8 cellular contexts compared by ENCODE assay signal in the genomic region with DNA sequence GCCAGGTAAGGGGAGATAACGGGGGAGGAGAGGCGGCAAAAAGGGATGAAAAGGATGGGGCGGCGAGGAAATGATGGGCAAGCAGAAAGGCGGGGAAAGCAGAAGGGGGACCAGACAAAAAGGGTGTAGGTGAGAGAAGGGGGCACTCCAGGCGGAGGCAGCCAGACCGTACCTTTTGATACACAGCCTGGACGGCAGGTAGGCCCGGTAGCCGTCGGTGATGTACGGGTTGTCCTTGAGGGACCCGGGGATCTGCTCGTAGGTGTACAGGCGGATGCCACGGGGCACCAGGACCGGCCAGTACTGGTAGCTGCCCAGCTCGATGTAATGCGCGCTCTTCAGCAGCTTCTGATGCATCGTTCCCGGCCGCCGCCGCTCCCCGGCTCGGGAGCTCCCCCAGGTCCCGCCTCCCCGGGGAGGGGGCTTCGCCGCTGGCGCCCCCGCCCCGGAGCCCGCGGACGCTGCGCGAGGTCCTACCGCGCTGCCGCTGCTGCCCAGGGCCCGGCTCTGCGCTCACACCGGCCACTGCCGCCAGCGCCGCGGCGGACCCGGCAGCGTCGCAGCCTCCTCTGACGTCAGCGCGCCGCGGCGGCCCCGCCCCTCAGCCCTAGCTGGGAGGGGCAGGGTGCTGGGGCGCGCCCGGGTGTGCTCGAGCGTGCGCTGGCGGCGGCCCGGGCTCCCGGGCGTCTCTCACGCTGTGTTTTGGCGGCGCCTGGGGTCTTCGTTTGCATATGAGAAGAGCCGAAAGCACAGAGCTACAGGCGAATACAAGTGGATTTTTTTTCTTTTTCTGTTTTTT. TPM values are rescaled to one million over a fixed set of nuclear protein-coding genes. Genes with fewer than 3 reads are reported as not detected.
A peak's percentile ranks its signal among the peaks of the same experiment; 100 is the strongest.
DNase-seq lines count a peak whose midpoint lies in the region; ATAC-seq and TF ChIP-seq lines count a peak whose summit lies in the region.

A gene with protein sequence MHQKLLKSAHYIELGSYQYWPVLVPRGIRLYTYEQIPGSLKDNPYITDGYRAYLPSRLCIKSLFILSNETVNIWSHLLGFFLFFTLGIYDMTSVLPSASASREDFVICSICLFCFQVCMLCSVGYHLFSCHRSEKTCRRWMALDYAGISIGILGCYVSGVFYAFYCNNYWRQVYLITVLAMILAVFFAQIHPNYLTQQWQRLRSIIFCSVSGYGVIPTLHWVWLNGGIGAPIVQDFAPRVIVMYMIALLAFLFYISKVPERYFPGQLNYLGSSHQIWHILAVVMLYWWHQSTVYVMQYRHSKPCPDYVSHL (minus strand): TSS at position 571 of the 799 bp plus-strand sequence. CDS start 214 bp downstream, at position 357.

- DNase-seq in GM03348 (ENCODE audit: low spot score) (peak; percentile 99), HAP-1 (ENCODE audit: low spot score in 2 of 2) (peak; percentile 83 to 92), MG63 (peak; percentile 76), SJSA1 (ENCODE audit: low read depth in 1 of 2, low spot score in 2 of 2) (peak; percentile 83 to 84), nucleus accumbens (lab: John Stamatoyannopoulos, UW) (peak in 55 of 56 donors; percentile 11 to 87 (median 72)), superior temporal gyrus (ENCODE audit: extremely low spot score) (peak; percentile 85)
- peak; percentile 46 to 84 (median 61) for DNase-seq in activated naive CD4-positive, alpha-beta T cell (lab: John Stamatoyannopoulos, UW)

- H3K9me3 ChIP-seq in HAP-1: no peaks in the 10 kb centered on the region
- H3K9me3 ChIP-seq in MG63: no peaks in the 10 kb centered on the region
- H3K9me3 ChIP-seq in SJSA1 (replicated peaks): 0 out of 2 replicates have a peak, but pooled peaks cover 3% of the 10 kb centered on the region
- H3K9me3 ChIP-seq in gastroesophageal sphincter: no peaks in the 10 kb centered on the region

- TF ChIP-seq POLR2A in gastroesophageal sphincter (IDR thresholded peaks at IDR 0.05): peak; percentile 85 to 93

- no peak for TF ChIP-seq EP300 in gastroesophageal sphincter (IDR thresholded peaks at IDR 0.05)

- ATAC-seq in gastroesophageal sphincter: peak; percentile 98

- peak within 1 kb of the TSS; percentile 44 for H3K27ac ChIP-seq in SJSA1
- H3K27ac ChIP-seq in gastroesophageal sphincter: peak within 1 kb of the TSS; percentile 54 to 95 (median 88)

- no peak for TF ChIP-seq CTCF in gastroesophageal sphincter (IDR thresholded peaks at IDR 0.05)

- no peaks in the 10 kb centered on the region for H3K27me3 ChIP-seq in HAP-1 (ENCODE audit: low read depth)
- H3K27me3 ChIP-seq in MG63: no peaks in the 10 kb centered on the region
- no peaks in the 10 kb centered on the region for H3K27me3 ChIP-seq in SJSA1 (replicated peaks)
- no peaks in the 10 kb centered on the region for H3K27me3 ChIP-seq in gastroesophageal sphincter

- peak within 1 kb of the TSS; percentile 66 for H3K4me3 ChIP-seq in HAP-1
- peak within 1 kb of the TSS; percentile 60 for H3K4me3 ChIP-seq in MG63
- peak within 1 kb of the TSS; percentile 97 for H3K4me3 ChIP-seq in SJSA1
- peak within 1 kb of the TSS; percentile 84 to 90 for H3K4me3 ChIP-seq in gastroesophageal sphincter

- H3K4me1 ChIP-seq in HAP-1 (peaks cover 22% of the 10 kb centered on the region), SJSA1 (replicated peaks) (peaks cover 18% of the 10 kb centered on the region), gastroesophageal sphincter (peaks cover 0 to 47% (median 7%) of the 10 kb centered on the region in 3 donors)

- 0% methylated on average over 16 to 18 of the region's 77 CpGs for WGBS in gastroesophageal sphincter (ENCODE audit: low coverage in 1 of 2), 2 donors

- in situ Hi-C loops in HAP-1 (cut with MboI; ENCODE audit: low sequenced_read_pairs): loop anchor here (25.0 kb wide), 2 partner anchors 1248 to 1398 kb away; a partner anchor contains a TSS

- H3K36me3 ChIP-seq in HAP-1 (replicated peaks): no peaks in the 10 kb centered on the region
- H3K36me3 ChIP-seq in MG63: no peaks in the 10 kb centered on the region
- H3K36me3 ChIP-seq in SJSA1: peaks cover 10% of the 10 kb centered on the region
- no peaks in the 10 kb centered on the region for H3K36me3 ChIP-seq in gastroesophageal sphincter

RNA-seq across cellular contexts. Expression of the gene that starts here (rescaled TPM):
- 3.4 and 5.6 TPM in 2 replicates for total RNA-seq in MG63 (2014; rRNA removed; shearing (Covaris generic); ENCODE audit: low replicate concordance)
- 36.2 and 37.2 TPM in 2 replicates for total RNA-seq in SJSA1 (2014; rRNA removed; shearing (Covaris generic))
- 10 to 100 TPM; 22.8 to 76.0 (median 48.0) TPM for total RNA-seq in gastroesophageal sphincter

Comparison
In these comparisons a context has a peak if more than half of its experiments do, and no peak if none do; other contexts are left out.
1. Peak in every context shown above with its lines: DNase-seq, ATAC-seq, H3K4me3 ChIP-seq and H3K27ac ChIP-seq.